Comparison of ENCODE assay signal across 2 cellular contexts in the genomic region with DNA sequence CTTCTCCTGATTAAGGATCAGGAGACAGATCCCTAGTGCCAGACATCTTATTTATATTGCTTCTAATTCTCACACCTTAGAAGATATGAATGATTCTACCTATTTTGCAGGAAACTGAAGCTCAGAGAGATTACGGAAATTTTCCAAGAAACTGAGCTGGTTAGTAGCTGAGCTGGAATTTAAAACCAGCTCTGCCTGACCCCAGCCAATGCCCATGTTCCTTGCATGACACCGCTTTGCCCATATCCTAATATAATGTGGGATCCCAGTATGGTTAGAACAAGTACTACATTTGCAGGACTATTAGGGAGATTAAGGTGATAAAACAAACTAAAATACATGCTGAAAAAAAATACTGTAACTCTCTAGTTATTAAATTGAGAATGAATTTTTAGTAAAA.
TF ChIP-seq lines count a peak whose summit lies in the region.

No MANE protein-coding gene starts in this region.

TF ChIP-seq in SK-N-SH, 30 proteins besides CTCF, POLR2A, EP300 and RAD21 (continued from another document):
- TF ChIP-seq ZBTB33 (IDR thresholded peaks at IDR 0.05; ENCODE audit: borderline replicate concordance, low read depth): no peak
- no peak for TF ChIP-seq SMC3 (IDR thresholded peaks at IDR 0.05; ENCODE audit: low read depth, low read length)
- TF ChIP-seq TAF1 (IDR thresholded peaks at IDR 0.05; ENCODE audit: borderline replicate concordance, low read depth, low read length): no peak
- TF ChIP-seq TCF12 (IDR thresholded peaks at IDR 0.05): no peak
- no peak for TF ChIP-seq MEF2A (IDR thresholded peaks at IDR 0.05; ENCODE audit: borderline replicate concordance, low read depth)
- TF ChIP-seq, protein P1, sequence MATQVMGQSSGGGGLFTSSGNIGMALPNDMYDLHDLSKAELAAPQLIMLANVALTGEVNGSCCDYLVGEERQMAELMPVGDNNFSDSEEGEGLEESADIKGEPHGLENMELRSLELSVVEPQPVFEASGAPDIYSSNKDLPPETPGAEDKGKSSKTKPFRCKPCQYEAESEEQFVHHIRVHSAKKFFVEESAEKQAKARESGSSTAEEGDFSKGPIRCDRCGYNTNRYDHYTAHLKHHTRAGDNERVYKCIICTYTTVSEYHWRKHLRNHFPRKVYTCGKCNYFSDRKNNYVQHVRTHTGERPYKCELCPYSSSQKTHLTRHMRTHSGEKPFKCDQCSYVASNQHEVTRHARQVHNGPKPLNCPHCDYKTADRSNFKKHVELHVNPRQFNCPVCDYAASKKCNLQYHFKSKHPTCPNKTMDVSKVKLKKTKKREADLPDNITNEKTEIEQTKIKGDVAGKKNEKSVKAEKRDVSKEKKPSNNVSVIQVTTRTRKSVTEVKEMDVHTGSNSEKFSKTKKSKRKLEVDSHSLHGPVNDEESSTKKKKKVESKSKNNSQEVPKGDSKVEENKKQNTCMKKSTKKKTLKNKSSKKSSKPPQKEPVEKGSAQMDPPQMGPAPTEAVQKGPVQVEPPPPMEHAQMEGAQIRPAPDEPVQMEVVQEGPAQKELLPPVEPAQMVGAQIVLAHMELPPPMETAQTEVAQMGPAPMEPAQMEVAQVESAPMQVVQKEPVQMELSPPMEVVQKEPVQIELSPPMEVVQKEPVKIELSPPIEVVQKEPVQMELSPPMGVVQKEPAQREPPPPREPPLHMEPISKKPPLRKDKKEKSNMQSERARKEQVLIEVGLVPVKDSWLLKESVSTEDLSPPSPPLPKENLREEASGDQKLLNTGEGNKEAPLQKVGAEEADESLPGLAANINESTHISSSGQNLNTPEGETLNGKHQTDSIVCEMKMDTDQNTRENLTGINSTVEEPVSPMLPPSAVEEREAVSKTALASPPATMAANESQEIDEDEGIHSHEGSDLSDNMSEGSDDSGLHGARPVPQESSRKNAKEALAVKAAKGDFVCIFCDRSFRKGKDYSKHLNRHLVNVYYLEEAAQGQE (IDR thresholded peaks at IDR 0.05; ENCODE audit: low read depth, low read length): no peak
- TF ChIP-seq, protein P2, sequence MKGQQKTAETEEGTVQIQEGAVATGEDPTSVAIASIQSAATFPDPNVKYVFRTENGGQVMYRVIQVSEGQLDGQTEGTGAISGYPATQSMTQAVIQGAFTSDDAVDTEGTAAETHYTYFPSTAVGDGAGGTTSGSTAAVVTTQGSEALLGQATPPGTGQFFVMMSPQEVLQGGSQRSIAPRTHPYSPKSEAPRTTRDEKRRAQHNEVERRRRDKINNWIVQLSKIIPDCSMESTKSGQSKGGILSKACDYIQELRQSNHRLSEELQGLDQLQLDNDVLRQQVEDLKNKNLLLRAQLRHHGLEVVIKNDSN (IDR thresholded peaks at IDR 0.05; ENCODE audit: borderline replicate concordance, low read depth): no peak
- TF ChIP-seq EZH2phosphoT487 (IDR thresholded peaks at IDR 0.05; ENCODE audit: borderline replicate concordance, low read depth): no peak

TF ChIP-seq in SK-N-SH treated with all-trans-retinoic acid at 6 μM for 48 hours, 23 proteins besides CTCF, POLR2A, EP300 and RAD21 (continued from another document):
- TF ChIP-seq CREB5 (CRISPR knock-in tag; IDR thresholded peaks at IDR 0.05; ENCODE audit: low read depth) (no peak), ARNTL (CRISPR knock-in tag; IDR thresholded peaks at IDR 0.05; ENCODE audit: borderline replicate concordance, low read depth) (no peak), TOX (CRISPR knock-in tag; IDR thresholded peaks at IDR 0.05; ENCODE audit: borderline replicate concordance) (no peak), TCF4 (CRISPR knock-in tag; IDR thresholded peaks at IDR 0.05; ENCODE audit: borderline replicate concordance) (no peak), SNAI2 (CRISPR knock-in tag; IDR thresholded peaks at IDR 0.05) (no peak), GLIS3 (CRISPR knock-in tag; IDR thresholded peaks at IDR 0.05) (no peak), ZNF565 (CRISPR knock-in tag; conservative IDR thresholded peaks at IDR 0.05; ENCODE audit: low read depth) (no peak), ISL1 (CRISPR knock-in tag; IDR thresholded peaks at IDR 0.05) (no peak), ZC3H10 (CRISPR knock-in tag; IDR thresholded peaks at IDR 0.05) (no peak), BACH2 (CRISPR knock-in tag; IDR thresholded peaks at IDR 0.05; ENCODE audit: borderline replicate concordance) (no peak)
- TF ChIP-seq, protein P3, sequence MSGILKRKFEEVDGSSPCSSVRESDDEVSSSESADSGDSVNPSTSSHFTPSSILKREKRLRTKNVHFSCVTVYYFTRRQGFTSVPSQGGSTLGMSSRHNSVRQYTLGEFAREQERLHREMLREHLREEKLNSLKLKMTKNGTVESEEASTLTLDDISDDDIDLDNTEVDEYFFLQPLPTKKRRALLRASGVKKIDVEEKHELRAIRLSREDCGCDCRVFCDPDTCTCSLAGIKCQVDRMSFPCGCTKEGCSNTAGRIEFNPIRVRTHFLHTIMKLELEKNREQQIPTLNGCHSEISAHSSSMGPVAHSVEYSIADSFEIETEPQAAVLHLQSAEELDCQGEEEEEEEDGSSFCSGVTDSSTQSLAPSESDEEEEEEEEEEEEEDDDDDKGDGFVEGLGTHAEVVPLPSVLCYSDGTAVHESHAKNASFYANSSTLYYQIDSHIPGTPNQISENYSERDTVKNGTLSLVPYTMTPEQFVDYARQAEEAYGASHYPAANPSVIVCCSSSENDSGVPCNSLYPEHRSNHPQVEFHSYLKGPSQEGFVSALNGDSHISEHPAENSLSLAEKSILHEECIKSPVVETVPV (CRISPR knock-in tag; IDR thresholded peaks at IDR 0.05): no peak
- TF ChIP-seq, protein P4, sequence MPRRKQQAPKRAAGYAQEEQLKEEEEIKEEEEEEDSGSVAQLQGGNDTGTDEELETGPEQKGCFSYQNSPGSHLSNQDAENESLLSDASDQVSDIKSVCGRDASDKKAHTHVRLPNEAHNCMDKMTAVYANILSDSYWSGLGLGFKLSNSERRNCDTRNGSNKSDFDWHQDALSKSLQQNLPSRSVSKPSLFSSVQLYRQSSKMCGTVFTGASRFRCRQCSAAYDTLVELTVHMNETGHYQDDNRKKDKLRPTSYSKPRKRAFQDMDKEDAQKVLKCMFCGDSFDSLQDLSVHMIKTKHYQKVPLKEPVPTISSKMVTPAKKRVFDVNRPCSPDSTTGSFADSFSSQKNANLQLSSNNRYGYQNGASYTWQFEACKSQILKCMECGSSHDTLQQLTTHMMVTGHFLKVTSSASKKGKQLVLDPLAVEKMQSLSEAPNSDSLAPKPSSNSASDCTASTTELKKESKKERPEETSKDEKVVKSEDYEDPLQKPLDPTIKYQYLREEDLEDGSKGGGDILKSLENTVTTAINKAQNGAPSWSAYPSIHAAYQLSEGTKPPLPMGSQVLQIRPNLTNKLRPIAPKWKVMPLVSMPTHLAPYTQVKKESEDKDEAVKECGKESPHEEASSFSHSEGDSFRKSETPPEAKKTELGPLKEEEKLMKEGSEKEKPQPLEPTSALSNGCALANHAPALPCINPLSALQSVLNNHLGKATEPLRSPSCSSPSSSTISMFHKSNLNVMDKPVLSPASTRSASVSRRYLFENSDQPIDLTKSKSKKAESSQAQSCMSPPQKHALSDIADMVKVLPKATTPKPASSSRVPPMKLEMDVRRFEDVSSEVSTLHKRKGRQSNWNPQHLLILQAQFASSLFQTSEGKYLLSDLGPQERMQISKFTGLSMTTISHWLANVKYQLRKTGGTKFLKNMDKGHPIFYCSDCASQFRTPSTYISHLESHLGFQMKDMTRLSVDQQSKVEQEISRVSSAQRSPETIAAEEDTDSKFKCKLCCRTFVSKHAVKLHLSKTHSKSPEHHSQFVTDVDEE (CRISPR knock-in tag; IDR thresholded peaks at IDR 0.05): no peak
- TF ChIP-seq, protein P5, sequence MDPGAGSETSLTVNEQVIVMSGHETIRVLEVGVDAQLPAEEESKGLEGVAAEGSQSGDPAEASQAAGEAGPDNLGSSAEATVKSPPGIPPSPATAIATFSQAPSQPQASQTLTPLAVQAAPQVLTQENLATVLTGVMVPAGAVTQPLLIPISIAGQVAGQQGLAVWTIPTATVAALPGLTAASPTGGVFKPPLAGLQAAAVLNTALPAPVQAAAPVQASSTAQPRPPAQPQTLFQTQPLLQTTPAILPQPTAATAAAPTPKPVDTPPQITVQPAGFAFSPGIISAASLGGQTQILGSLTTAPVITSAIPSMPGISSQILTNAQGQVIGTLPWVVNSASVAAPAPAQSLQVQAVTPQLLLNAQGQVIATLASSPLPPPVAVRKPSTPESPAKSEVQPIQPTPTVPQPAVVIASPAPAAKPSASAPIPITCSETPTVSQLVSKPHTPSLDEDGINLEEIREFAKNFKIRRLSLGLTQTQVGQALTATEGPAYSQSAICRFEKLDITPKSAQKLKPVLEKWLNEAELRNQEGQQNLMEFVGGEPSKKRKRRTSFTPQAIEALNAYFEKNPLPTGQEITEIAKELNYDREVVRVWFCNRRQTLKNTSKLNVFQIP (CRISPR knock-in tag; IDR thresholded peaks at IDR 0.05; ENCODE audit: borderline replicate concordance, low read depth): no peak
- TF ChIP-seq, protein P6, sequence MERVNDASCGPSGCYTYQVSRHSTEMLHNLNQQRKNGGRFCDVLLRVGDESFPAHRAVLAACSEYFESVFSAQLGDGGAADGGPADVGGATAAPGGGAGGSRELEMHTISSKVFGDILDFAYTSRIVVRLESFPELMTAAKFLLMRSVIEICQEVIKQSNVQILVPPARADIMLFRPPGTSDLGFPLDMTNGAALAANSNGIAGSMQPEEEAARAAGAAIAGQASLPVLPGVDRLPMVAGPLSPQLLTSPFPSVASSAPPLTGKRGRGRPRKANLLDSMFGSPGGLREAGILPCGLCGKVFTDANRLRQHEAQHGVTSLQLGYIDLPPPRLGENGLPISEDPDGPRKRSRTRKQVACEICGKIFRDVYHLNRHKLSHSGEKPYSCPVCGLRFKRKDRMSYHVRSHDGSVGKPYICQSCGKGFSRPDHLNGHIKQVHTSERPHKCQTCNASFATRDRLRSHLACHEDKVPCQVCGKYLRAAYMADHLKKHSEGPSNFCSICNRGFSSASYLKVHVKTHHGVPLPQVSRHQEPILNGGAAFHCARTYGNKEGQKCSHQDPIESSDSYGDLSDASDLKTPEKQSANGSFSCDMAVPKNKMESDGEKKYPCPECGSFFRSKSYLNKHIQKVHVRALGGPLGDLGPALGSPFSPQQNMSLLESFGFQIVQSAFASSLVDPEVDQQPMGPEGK (CRISPR knock-in tag; IDR thresholded peaks at IDR 0.05; ENCODE audit: borderline replicate concordance): no peak
